In genomic region chr16:11386791-11387546, GRCh38 we compare ENCODE assay signal across 11 cellular contexts. TPM values are rescaled to one million over a fixed set of nuclear protein-coding genes. Genes with fewer than 3 reads are reported as not detected.
DNase-seq lines count a peak whose midpoint lies in the region; ATAC-seq and TF ChIP-seq lines count a peak whose summit lies in the region.
"Had no signal": no experiment of that assay in that cellular context is flagged by ENCODE, and none has a peak within 500 bp of the region (broad histone marks: within the 10 kb centered on the region; RNA-seq: fewer than 3 reads in every experiment).

No MANE protein-coding gene starts in this region.

- no peaks in the 10 kb centered on the region for H3K9me3 ChIP-seq in OCI-LY1 (ENCODE audit: low read length)
- H3K9me3 ChIP-seq: thyroid gland had no signal

- no peaks in the 10 kb centered on the region for H3K4me1 ChIP-seq in OCI-LY1 (ENCODE audit: insufficient read depth, low read length, severe bottlenecking)

- no peak overlapping the region for H3K4me3 Mint-ChIP-seq in progenitor cell of endocrine pancreas (ENCODE audit: low read depth)

- H2AFZ ChIP-seq in OCI-LY1 (ENCODE audit: low read length), result no peak overlapping the region

- no peaks in the 10 kb centered on the region; the same call in 1 of the 2 replicates for H3K27me3 ChIP-seq in OCI-LY1 (ENCODE audit: insufficient read depth, low read length)
- H3K27me3 ChIP-seq: thyroid gland had no signal

- H3K36me3 ChIP-seq in OCI-LY1 (ENCODE audit: insufficient read depth, low read length), result no peaks in the 10 kb centered on the region
- H3K36me3 ChIP-seq: thyroid gland had no signal

- peaks cover 8% of the 10 kb centered on the region for H3K27me3 Mint-ChIP-seq in progenitor cell of endocrine pancreas

- no peaks in the 10 kb centered on the region for H4K20me1 ChIP-seq in OCI-LY1 (ENCODE audit: insufficient read depth, low read length)

- H3F3A ChIP-seq in OCI-LY1 (ENCODE audit: insufficient read depth, low read length), result no peaks in the 10 kb centered on the region

- H3K79me2 ChIP-seq in OCI-LY1 (ENCODE audit: insufficient read depth, low read length), result no peaks in the 10 kb centered on the region

- no peak for ATAC-seq in GM21529 (IDR thresholded peaks at IDR 0.05; ENCODE audit: unreplicated experiment)
- ATAC-seq in HG03469 (IDR thresholded peaks at IDR 0.05; ENCODE audit: unreplicated experiment), result no peak
- no peak for ATAC-seq in HG02642 (IDR thresholded peaks at IDR 0.05; ENCODE audit: poor library complexity, unreplicated experiment)
- no peak for ATAC-seq in HG03457 (IDR thresholded peaks at IDR 0.05; ENCODE audit: unreplicated experiment)

- peaks cover 2% of the 10 kb centered on the region for H3K36me3 Mint-ChIP-seq in progenitor cell of endocrine pancreas (ENCODE audit: insufficient read depth)

- no peak overlapping the region for H3K4me3 ChIP-seq in OCI-LY1 (ENCODE audit: low read depth, low read length, poor library complexity, severe bottlenecking)
- no peak overlapping the region for H3K4me3 ChIP-seq in fibroblast of villous mesenchyme (ENCODE audit: low read depth, low read length)
- H3K4me3 ChIP-seq: thyroid gland had no signal

- no peaks in the 10 kb centered on the region for H3K9me2 ChIP-seq in OCI-LY1 (ENCODE audit: low read depth, low read length)

- no peak for DNase-seq in GM10266 (ENCODE audit: extremely low spot score)
- DNase-seq in fibroblast of villous mesenchyme (ENCODE audit: low read depth), result peak; percentile 29
- DNase-seq in progenitor cell of endocrine pancreas (ENCODE audit: low spot score, unreplicated experiment), result peak; percentile 56
- DNase-seq: activated CD4-positive, CD25-positive, alpha-beta regulatory T cell; effector CD8-positive, alpha-beta T cell; thyroid gland had no signal

- TF ChIP-seq CTCF in GM10266 (IDR thresholded peaks at IDR 0.05; ENCODE audit: control insufficient read depth, insufficient read depth, low read depth, missing control alignments) (peak; percentile 22), OCI-LY1 (IDR thresholded peaks at IDR 0.05; ENCODE audit: low read length) (peak; percentile 85), fibroblast of villous mesenchyme (IDR thresholded peaks at IDR 0.05; ENCODE audit: insufficient read depth, low read depth, low read length) (peak; percentile 65), progenitor cell of endocrine pancreas (IDR thresholded peaks at IDR 0.05; ENCODE audit: unreplicated experiment) (peak; percentile 68)

- no peak overlapping the region for H3K27ac Mint-ChIP-seq in progenitor cell of endocrine pancreas

- H3K27ac ChIP-seq in OCI-LY1 (ENCODE audit: low read depth, low read length, poor library complexity, severe bottlenecking), result no peak overlapping the region
- H3K27ac ChIP-seq: thyroid gland had no signal

- no peaks in the 10 kb centered on the region for H3K9me3 Mint-ChIP-seq in progenitor cell of endocrine pancreas (ENCODE audit: low read depth)

- H3K4me2 ChIP-seq in OCI-LY1 (ENCODE audit: low read length), result no peak overlapping the region

- H3K9ac ChIP-seq in OCI-LY1 (ENCODE audit: low read length), result no peak overlapping the region

- H3K4me1 Mint-ChIP-seq in progenitor cell of endocrine pancreas (ENCODE audit: low read depth), result peaks cover 4% of the 10 kb centered on the region

RNA-seq across cellular contexts. Expression of gene RMI2, which starts 41.7 kb away (rescaled TPM):
- total RNA-seq in fibroblast of villous mesenchyme (5.5 and 5.6 TPM in 2 replicates), progenitor cell of endocrine pancreas (32.5 and 33.6 TPM in 2 replicates)

Comparison
In these comparisons a context has a peak if more than half of its experiments do, and no peak if none do; other contexts are left out.
1. CTCF ChIP-seq: peak in every context shown above with its lines; median percentile 85 in OCI-LY1; 68 in progenitor cell of endocrine pancreas; 65 in fibroblast of villous mesenchyme; 22 in GM10266.